Comparison of ENCODE assay signal across 8 cellular contexts in the genomic region with DNA sequence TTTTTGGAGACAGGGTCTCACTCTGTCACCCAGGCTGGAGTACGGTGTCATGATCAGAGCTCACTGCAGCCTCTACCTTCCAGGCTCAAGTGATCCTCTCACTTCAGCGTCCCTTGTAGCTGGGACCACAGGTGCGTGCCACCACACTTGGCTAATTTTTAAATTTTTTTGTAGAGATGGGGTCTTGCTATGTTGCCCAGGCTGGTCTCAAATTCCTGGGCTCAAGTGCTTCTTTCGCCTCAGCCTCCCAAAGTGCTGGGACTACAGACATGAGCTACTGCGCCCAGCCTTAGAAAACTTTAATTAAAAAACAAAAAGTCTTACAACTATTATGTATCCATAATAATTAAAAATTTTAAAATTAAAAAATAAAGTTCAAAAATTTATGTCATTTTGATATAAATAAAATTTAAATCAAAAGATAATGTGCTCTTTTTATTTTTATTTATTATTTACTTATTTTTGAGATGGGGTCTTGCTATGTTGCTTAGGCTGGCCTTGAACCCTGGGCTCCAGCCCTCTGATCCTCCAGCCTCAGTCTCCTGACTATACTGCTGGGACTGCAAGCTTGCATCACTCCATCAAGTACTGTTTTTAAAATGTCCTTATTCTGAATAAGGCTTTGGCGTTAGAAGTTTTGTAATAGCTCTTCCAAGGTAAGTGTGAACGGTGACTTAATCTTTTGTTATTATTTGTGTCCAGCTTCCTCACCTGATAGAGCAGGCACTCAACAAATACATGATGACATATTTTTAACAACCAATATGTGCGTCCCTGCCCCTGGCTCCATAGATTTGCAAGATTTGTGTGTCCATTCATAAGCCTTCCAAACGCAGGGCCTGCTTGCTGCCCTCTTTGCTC. TPM values are rescaled to one million over a fixed set of nuclear protein-coding genes. Genes with fewer than 3 reads are reported as not detected.
DNase-seq lines count a peak whose midpoint lies in the region; ATAC-seq, FAIRE-seq and TF ChIP-seq lines count a peak whose summit lies in the region.

No MANE protein-coding gene starts in this region.

- TF ChIP-seq CTCF in WI38 (IDR thresholded peaks at IDR 0.05; ENCODE audit: low read depth, low read length) = no peak

- peak overlapping the region; percentile 64 for H3K4me3 ChIP-seq in WI38 (ENCODE audit: low read depth, low read length)

- ATAC-seq in sciatic nerve = peak; percentile 59

- DNase-seq in NCI-H2107 treated with DMSO at 0.1 percent for 48 hours (lab: John Stamatoyannopoulos, UW; ENCODE audit: unreplicated experiment) = peak; percentile 46
- no peak for DNase-seq in NCI-H2107 (lab: John Stamatoyannopoulos, UW)
- DNase-seq in frontal cortex (ENCODE audit: low spot score in 2 of 2) = no peak
- peak; percentile 38 for DNase-seq in sciatic nerve (ENCODE audit: low spot score)
- DNase-seq in NCI-H1048 (lab: John Stamatoyannopoulos, UW) = no peak
- DNase-seq in NCI-H748 treated with DMSO at 0.1 percent for 48 hours (lab: John Stamatoyannopoulos, UW) = no peak
- DNase-seq in AG08396 (ENCODE audit: low spot score) = no peak

- FAIRE-seq in frontal cortex (lab: Jason Lieb, UNC) = peak; percentile 82

- intact Hi-C loops in sciatic nerve (cut with DNase I) = no loop called here

RNA-seq across cellular contexts. Expression of a gene that starts 1.6 kb away (rescaled TPM):
- total RNA-seq in frontal cortex (2.0 TPM), sciatic nerve (117 TPM)

RNA-seq across cellular contexts. Expression of a gene that starts 15.2 kb away (rescaled TPM):
- total RNA-seq in frontal cortex = 3.7 TPM
- 628 TPM for total RNA-seq in sciatic nerve

RNA-seq across cellular contexts. Expression of a gene that starts 21.3 kb away (rescaled TPM):
- total RNA-seq in frontal cortex (not detected), sciatic nerve (4.5 TPM)

RNA-seq across cellular contexts. Expression of a gene that starts 22.8 kb away (rescaled TPM):
- 75.0 TPM for total RNA-seq in frontal cortex
- 43.8 TPM for total RNA-seq in sciatic nerve

RNA-seq across cellular contexts. Expression of a gene that starts 46.9 kb away (rescaled TPM):
- total RNA-seq in frontal cortex (6.5 TPM), sciatic nerve (662 TPM)

Comparison
In these comparisons a context has a peak if more than half of its experiments do, and no peak if none do; other contexts are left out.
1. DNase-seq: peak in NCI-H2107 treated with DMSO at 0.1 percent for 48 hours (single experiment) and sciatic nerve (single experiment); none in NCI-H2107 (single experiment), frontal cortex (0 of 2), NCI-H1048 (single experiment), NCI-H748 treated with DMSO at 0.1 percent for 48 hours (single experiment) and AG08396 (single experiment).
2. RNA of a gene that starts 1.6 kb away (total RNA-seq): 117 TPM in sciatic nerve (single experiment); 2.0 TPM in frontal cortex (single experiment); every median in the first group is over 10 times any median in the second.
3. RNA of a gene that starts 15.2 kb away (total RNA-seq): 628 TPM in sciatic nerve (single experiment); 3.7 TPM in frontal cortex (single experiment); every median in the first group is over 100 times any median in the second.